Comparison of ENCODE assay signal across 11 cellular contexts in the genomic region with DNA sequence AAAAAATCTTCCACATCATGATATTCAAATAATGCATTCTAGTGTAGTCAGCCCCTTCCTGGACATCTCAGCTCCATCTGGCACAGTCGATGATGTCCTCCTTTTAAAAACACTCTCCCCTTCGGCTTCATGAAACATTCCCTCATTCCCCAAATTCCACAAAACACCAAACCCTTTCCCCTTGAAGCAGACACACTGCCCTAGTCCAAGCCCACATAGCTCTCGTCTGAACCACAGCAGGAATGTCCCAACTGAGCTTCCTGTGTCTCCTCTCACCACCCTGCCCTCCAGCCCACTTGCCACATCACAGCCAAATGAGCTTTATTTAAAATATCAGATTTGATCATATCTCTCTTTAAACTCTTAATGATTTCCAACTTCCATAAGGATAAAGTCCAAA.
DNase-seq lines count a peak whose midpoint lies in the region; ATAC-seq, FAIRE-seq and TF ChIP-seq lines count a peak whose summit lies in the region.
"Had no signal": no experiment of that assay in that cellular context is flagged by ENCODE, and none has a peak within 500 bp of the region (broad histone marks: within the 10 kb centered on the region; RNA-seq: fewer than 3 reads in every experiment).

No MANE protein-coding gene starts in this region.

- 40 to 43% (median 42%) methylated on average over 3 of the region's 3 CpGs for WGBS in psoas muscle, 3 donors

- H3K4me1 ChIP-seq in psoas muscle, result no peaks in the 10 kb centered on the region

- H3K9me3 ChIP-seq in MG63 (no peaks in the 10 kb centered on the region), psoas muscle (no peaks in the 10 kb centered on the region)

- DNase-seq in AG09319 (ENCODE audit: extremely low read depth, low read depth), result peak; percentile 65
- peak; percentile 58 for DNase-seq in MG63
- DNase-seq in bronchial epithelial cell (ENCODE audit: low read depth), result peak; percentile 47
- no peak for DNase-seq in mesothelial cell of epicardium (ENCODE audit: low spot score in 2 of 2, unreplicated experiment in 2 of 2)
- DNase-seq in WTC11 (ENCODE audit: low spot score), result no peak
- DNase-seq in psoas muscle, result no peak
- no peak for DNase-seq in UCSD-AML1 (lab: John Stamatoyannopoulos, UW; ENCODE audit: unreplicated experiment)
- DNase-seq: activated CD4-positive, CD25-positive, alpha-beta regulatory T cell; activated naive CD8-positive, alpha-beta T cell treated with anti-CD3 and anti-CD28 coated beads for 36 hours; hippocampal formation had no signal

- H3K36me3 ChIP-seq in MG63 (no peaks in the 10 kb centered on the region), bronchial epithelial cell (ENCODE audit: control insufficient read depth, insufficient read depth, low read length) (no peaks in the 10 kb centered on the region), psoas muscle (ENCODE audit: insufficient read depth in 1 of 2, low read depth in 1 of 2) (no peaks in the 10 kb centered on the region)

- no peak overlapping the region for H3K27ac ChIP-seq in psoas muscle

- H3K27me3 ChIP-seq in MG63 (no peaks in the 10 kb centered on the region), bronchial epithelial cell (ENCODE audit: control insufficient read depth, insufficient read depth, low read length) (no peaks in the 10 kb centered on the region), psoas muscle (ENCODE audit: insufficient read depth in 3 of 3, low read length in 2 of 3) (no peaks in the 10 kb centered on the region)

- CTCF ChIA-PET in WTC11 (lab: Charles Lee), result interaction anchor here (0.7 kb wide), 1 partner anchor 10 kb away, joined by 4 read pairs; no protein-coding TSS in a partner anchor

- H3K27me3 Mint-ChIP-seq in mesothelial cell of epicardium (ENCODE audit: low read depth), result no peaks in the 10 kb centered on the region
- H3K27me3 Mint-ChIP-seq in WTC11 (ENCODE audit: low read depth), result no peaks in the 10 kb centered on the region; the same call in 1 of the 2 replicates

- H3K4me1 Mint-ChIP-seq in mesothelial cell of epicardium (peaks cover 40% of the 10 kb centered on the region), WTC11 (no peaks in the 10 kb centered on the region)

- no peak for FAIRE-seq in bronchial epithelial cell (lab: Jason Lieb, UNC)

- no peak overlapping the region for H3K4me3 ChIP-seq in MG63
- no peak overlapping the region for H3K4me3 ChIP-seq in bronchial epithelial cell (ENCODE audit: low read depth, low read length)
- H3K4me3 ChIP-seq in psoas muscle, result no peak overlapping the region

- intact Hi-C loops in psoas muscle (cut with DNase I), result no loop called here

- no peak for ATAC-seq in WTC11
- ATAC-seq in psoas muscle, result no peak
- no peak for ATAC-seq in GM18517 (IDR thresholded peaks at IDR 0.05; ENCODE audit: unreplicated experiment)

- H3K36me3 Mint-ChIP-seq in mesothelial cell of epicardium, result no peaks in the 10 kb centered on the region
- H3K36me3 Mint-ChIP-seq in WTC11, result no peaks in the 10 kb centered on the region

- H3K4me3 Mint-ChIP-seq in mesothelial cell of epicardium (no peak overlapping the region), WTC11 (no peak overlapping the region)
- H3K4me3 Mint-ChIP-seq: activated naive CD8-positive, alpha-beta T cell treated with anti-CD3 and anti-CD28 coated beads for 36 hours had no signal

- H3K27ac Mint-ChIP-seq in mesothelial cell of epicardium (peak overlapping the region; percentile 55), WTC11 (no peak overlapping the region; the same call in 1 of the 2 replicates)
- H3K27ac Mint-ChIP-seq: activated naive CD8-positive, alpha-beta T cell treated with anti-CD3 and anti-CD28 coated beads for 36 hours had no signal

- TF ChIP-seq CTCF in AG09319 (IDR thresholded peaks at IDR 0.05; ENCODE audit: low read depth, low read length) (no peak), bronchial epithelial cell (IDR thresholded peaks at IDR 0.05; ENCODE audit: insufficient read depth, low read length, severe bottlenecking) (no peak), mesothelial cell of epicardium (IDR thresholded peaks at IDR 0.05; ENCODE audit: unreplicated experiment) (no peak), WTC11 (IDR thresholded peaks at IDR 0.05) (no peak), psoas muscle (IDR thresholded peaks at IDR 0.05) (no peak)

- H3K9me3 Mint-ChIP-seq in mesothelial cell of epicardium (no peaks in the 10 kb centered on the region), WTC11 (no peaks in the 10 kb centered on the region)
- H3K9me3 Mint-ChIP-seq: activated naive CD8-positive, alpha-beta T cell treated with anti-CD3 and anti-CD28 coated beads for 36 hours had no signal

- POLR2A ChIA-PET in WTC11 (lab: Charles Lee), result interaction anchor here (0.6 kb wide), 1 partner anchor 144 kb away, joined by 18 read pairs; no protein-coding TSS in a partner anchor

TF ChIP-seq in WTC11, 78 proteins besides CTCF, POLR2A, EP300 and RAD21:
- TF ChIP-seq ZNF317 (CRISPR knock-in tag; IDR thresholded peaks at IDR 0.05; ENCODE audit: borderline replicate concordance, low read depth) (no peak), ZNF671 (CRISPR knock-in tag; IDR thresholded peaks at IDR 0.05) (no peak), GTF2I (CRISPR knock-in tag; conservative IDR thresholded peaks at IDR 0.05) (no peak)
- TF ChIP-seq, protein P1, sequence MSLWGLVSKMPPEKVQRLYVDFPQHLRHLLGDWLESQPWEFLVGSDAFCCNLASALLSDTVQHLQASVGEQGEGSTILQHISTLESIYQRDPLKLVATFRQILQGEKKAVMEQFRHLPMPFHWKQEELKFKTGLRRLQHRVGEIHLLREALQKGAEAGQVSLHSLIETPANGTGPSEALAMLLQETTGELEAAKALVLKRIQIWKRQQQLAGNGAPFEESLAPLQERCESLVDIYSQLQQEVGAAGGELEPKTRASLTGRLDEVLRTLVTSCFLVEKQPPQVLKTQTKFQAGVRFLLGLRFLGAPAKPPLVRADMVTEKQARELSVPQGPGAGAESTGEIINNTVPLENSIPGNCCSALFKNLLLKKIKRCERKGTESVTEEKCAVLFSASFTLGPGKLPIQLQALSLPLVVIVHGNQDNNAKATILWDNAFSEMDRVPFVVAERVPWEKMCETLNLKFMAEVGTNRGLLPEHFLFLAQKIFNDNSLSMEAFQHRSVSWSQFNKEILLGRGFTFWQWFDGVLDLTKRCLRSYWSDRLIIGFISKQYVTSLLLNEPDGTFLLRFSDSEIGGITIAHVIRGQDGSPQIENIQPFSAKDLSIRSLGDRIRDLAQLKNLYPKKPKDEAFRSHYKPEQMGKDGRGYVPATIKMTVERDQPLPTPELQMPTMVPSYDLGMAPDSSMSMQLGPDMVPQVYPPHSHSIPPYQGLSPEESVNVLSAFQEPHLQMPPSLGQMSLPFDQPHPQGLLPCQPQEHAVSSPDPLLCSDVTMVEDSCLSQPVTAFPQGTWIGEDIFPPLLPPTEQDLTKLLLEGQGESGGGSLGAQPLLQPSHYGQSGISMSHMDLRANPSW (CRISPR knock-in tag; conservative IDR thresholded peaks at IDR 0.05; ENCODE audit: low read depth), result no peak
- TF ChIP-seq, protein P2, sequence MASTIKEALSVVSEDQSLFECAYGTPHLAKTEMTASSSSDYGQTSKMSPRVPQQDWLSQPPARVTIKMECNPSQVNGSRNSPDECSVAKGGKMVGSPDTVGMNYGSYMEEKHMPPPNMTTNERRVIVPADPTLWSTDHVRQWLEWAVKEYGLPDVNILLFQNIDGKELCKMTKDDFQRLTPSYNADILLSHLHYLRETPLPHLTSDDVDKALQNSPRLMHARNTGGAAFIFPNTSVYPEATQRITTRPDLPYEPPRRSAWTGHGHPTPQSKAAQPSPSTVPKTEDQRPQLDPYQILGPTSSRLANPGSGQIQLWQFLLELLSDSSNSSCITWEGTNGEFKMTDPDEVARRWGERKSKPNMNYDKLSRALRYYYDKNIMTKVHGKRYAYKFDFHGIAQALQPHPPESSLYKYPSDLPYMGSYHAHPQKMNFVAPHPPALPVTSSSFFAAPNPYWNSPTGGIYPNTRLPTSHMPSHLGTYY (CRISPR knock-in tag; IDR thresholded peaks at IDR 0.05), result no peak

Comparison
In these comparisons a context has a peak if more than half of its experiments do, and no peak if none do; other contexts are left out.
1. DNase-seq: peak in AG09319 (single experiment), MG63 (single experiment) and bronchial epithelial cell (single experiment); none in mesothelial cell of epicardium (0 of 2), WTC11 (single experiment), psoas muscle (0 of 2) and UCSD-AML1 (single experiment).